ENCODE assay signal across 1 cellular context in the genomic region with DNA sequence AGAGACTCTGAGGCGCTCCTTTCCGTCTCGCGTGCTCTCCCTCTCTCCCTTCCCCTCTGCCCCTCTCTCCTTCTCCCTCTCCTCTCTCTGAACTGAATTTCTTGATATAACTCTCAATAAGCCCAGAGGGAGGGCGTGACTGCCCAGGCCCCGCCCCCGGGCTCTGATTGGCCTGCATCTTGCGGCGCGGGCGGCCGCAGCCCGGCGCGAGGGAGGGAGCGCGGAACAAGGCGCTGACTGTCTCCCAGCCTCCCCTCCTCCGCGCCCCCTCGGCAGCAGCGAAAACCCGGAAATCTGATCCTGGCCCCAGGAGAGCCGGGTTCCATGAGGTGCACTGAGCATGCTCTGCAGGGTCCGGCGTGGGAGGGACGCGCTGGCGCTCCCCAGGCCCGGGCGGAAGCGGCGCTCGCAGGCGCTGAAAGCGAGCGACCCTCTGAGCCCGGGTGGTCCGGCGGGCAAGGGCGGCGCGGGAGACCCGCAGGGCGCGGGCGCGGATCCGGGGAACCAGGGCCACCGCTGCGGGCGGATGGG.
TF ChIP-seq lines count a peak whose summit lies in the region.

A gene with protein sequence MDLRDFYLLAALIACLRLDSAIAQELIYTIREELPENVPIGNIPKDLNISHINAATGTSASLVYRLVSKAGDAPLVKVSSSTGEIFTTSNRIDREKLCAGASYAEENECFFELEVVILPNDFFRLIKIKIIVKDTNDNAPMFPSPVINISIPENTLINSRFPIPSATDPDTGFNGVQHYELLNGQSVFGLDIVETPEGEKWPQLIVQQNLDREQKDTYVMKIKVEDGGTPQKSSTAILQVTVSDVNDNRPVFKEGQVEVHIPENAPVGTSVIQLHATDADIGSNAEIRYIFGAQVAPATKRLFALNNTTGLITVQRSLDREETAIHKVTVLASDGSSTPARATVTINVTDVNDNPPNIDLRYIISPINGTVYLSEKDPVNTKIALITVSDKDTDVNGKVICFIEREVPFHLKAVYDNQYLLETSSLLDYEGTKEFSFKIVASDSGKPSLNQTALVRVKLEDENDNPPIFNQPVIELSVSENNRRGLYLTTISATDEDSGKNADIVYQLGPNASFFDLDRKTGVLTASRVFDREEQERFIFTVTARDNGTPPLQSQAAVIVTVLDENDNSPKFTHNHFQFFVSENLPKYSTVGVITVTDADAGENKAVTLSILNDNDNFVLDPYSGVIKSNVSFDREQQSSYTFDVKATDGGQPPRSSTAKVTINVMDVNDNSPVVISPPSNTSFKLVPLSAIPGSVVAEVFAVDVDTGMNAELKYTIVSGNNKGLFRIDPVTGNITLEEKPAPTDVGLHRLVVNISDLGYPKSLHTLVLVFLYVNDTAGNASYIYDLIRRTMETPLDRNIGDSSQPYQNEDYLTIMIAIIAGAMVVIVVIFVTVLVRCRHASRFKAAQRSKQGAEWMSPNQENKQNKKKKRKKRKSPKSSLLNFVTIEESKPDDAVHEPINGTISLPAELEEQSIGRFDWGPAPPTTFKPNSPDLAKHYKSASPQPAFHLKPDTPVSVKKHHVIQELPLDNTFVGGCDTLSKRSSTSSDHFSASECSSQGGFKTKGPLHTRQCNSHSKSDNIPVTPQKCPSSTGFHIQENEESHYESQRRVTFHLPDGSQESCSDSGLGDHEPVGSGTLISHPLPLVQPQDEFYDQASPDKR (N-terminal part only) (minus strand): TSS at position 94 of the 531 bp plus-strand sequence. CDS start 1,896 bp downstream, outside the sequence.

TF ChIP-seq in HepG2, 621 proteins besides CTCF, POLR2A, EP300 and RAD21 (continued from another document and continues in another):
- TF ChIP-seq ZNF550 (CRISPR knock-in tag; IDR thresholded peaks at IDR 0.05; ENCODE audit: borderline replicate concordance) (no peak), SYNCRIP (IDR thresholded peaks at IDR 0.05; ENCODE audit: insufficient read depth, low read depth, low read length) (no peak), SETDB1 (CRISPR knock-in tag; IDR thresholded peaks at IDR 0.05; ENCODE audit: borderline replicate concordance) (no peak), NCOR1 (IDR thresholded peaks at IDR 0.05; ENCODE audit: borderline replicate concordance, low read length) (no peak), KLF9 (CRISPR knock-in tag; IDR thresholded peaks at IDR 0.05; ENCODE audit: low read depth) (no peak), ZNF598 (CRISPR knock-in tag; IDR thresholded peaks at IDR 0.05; ENCODE audit: borderline replicate concordance) (no peak), ZNF430 (CRISPR knock-in tag; IDR thresholded peaks at IDR 0.05) (no peak), SIN3B (IDR thresholded peaks at IDR 0.05; ENCODE audit: low read length) (no peak), CBX1 (IDR thresholded peaks at IDR 0.05; ENCODE audit: low read depth) (peak; percentile 72), MAFG (CRISPR knock-in tag; IDR thresholded peaks at IDR 0.05) (no peak), CHCHD3 (CRISPR knock-in tag; IDR thresholded peaks at IDR 0.05) (no peak), TAF1 (CRISPR knock-in tag; IDR thresholded peaks at IDR 0.05) (peak; percentile 40), SATB2 (CRISPR knock-in tag; IDR thresholded peaks at IDR 0.05) (no peak), NONO (IDR thresholded peaks at IDR 0.05) (no peak), NONO (CRISPR knock-in tag; conservative IDR thresholded peaks at IDR 0.05) (peak; percentile 90), ZNF841 (CRISPR knock-in tag; IDR thresholded peaks at IDR 0.05; ENCODE audit: borderline replicate concordance) (no peak), ZFYVE20 (CRISPR knock-in tag; IDR thresholded peaks at IDR 0.05; ENCODE audit: borderline replicate concordance, low read depth) (no peak), PHF8 (CRISPR knock-in tag; IDR thresholded peaks at IDR 0.05) (peak; percentile 43; the same call in 1 of the 2 replicates), BCL3 (CRISPR knock-in tag; IDR thresholded peaks at IDR 0.05) (no peak), SP2 (CRISPR knock-in tag; IDR thresholded peaks at IDR 0.05) (peak; percentile 58; the same call in 1 of the 2 replicates), JUN (CRISPR knock-in tag; IDR thresholded peaks at IDR 0.05) (no peak), ZNF460 (CRISPR knock-in tag; IDR thresholded peaks at IDR 0.05; ENCODE audit: borderline replicate concordance) (no peak), HOXD1 (CRISPR knock-in tag; IDR thresholded peaks at IDR 0.05) (0 out of 2 replicates have a peak, but pooled peaks have one; percentile 61), ZBTB3 (CRISPR knock-in tag; IDR thresholded peaks at IDR 0.05; ENCODE audit: borderline replicate concordance, low read depth) (no peak), ZNF530 (CRISPR knock-in tag; IDR thresholded peaks at IDR 0.05; ENCODE audit: low read depth) (no peak), SOX5 (CRISPR knock-in tag; IDR thresholded peaks at IDR 0.05; ENCODE audit: borderline replicate concordance) (no peak), ZMYM4 (CRISPR knock-in tag; IDR thresholded peaks at IDR 0.05) (peak; percentile 96), ZBTB26 (CRISPR knock-in tag; IDR thresholded peaks at IDR 0.05; ENCODE audit: borderline replicate concordance) (0 out of 2 replicates have a peak, but pooled peaks have one; percentile 25), TBL1XR1 (IDR thresholded peaks at IDR 0.05; ENCODE audit: borderline replicate concordance, low read length, partially characterized antibody) (no peak), ZNF639 (CRISPR knock-in tag; conservative IDR thresholded peaks at IDR 0.05) (peak; percentile 29; the same call in 1 of the 2 replicates), SRSF9 (IDR thresholded peaks at IDR 0.05; ENCODE audit: borderline replicate concordance, insufficient read depth, low read depth, low read length, poor library complexity, severe bottlenecking) (no peak), CREB1 (IDR thresholded peaks at IDR 0.05) (no peak), CREB1 (CRISPR knock-in tag; IDR thresholded peaks at IDR 0.05) (no peak), NFIB (CRISPR knock-in tag; IDR thresholded peaks at IDR 0.05; ENCODE audit: borderline replicate concordance) (no peak), EED (CRISPR knock-in tag; IDR thresholded peaks at IDR 0.05) (no peak), ZKSCAN8 (CRISPR knock-in tag; IDR thresholded peaks at IDR 0.05; ENCODE audit: borderline replicate concordance) (0 out of 2 replicates have a peak, but pooled peaks have one; percentile 20), BORCS8-MEF2B (CRISPR knock-in tag; IDR thresholded peaks at IDR 0.05) (no peak; the same call in 1 of the 2 replicates), YEATS2 (CRISPR knock-in tag; IDR thresholded peaks at IDR 0.05; ENCODE audit: borderline replicate concordance) (peak; percentile 78; the same call in 1 of the 2 replicates), SP140L (CRISPR knock-in tag; IDR thresholded peaks at IDR 0.05; ENCODE audit: borderline replicate concordance) (0 out of 2 replicates have a peak, but pooled peaks have one; percentile 50), ZNF775 (CRISPR knock-in tag; IDR thresholded peaks at IDR 0.05; ENCODE audit: borderline replicate concordance) (no peak)
- TF ChIP-seq, protein P1, sequence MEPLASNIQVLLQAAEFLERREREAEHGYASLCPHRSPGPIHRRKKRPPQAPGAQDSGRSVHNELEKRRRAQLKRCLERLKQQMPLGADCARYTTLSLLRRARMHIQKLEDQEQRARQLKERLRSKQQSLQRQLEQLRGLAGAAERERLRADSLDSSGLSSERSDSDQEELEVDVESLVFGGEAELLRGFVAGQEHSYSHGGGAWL (CRISPR knock-in tag; IDR thresholded peaks at IDR 0.05), result peak; percentile 71; the same call in 1 of the 2 replicates
- TF ChIP-seq, protein P2, sequence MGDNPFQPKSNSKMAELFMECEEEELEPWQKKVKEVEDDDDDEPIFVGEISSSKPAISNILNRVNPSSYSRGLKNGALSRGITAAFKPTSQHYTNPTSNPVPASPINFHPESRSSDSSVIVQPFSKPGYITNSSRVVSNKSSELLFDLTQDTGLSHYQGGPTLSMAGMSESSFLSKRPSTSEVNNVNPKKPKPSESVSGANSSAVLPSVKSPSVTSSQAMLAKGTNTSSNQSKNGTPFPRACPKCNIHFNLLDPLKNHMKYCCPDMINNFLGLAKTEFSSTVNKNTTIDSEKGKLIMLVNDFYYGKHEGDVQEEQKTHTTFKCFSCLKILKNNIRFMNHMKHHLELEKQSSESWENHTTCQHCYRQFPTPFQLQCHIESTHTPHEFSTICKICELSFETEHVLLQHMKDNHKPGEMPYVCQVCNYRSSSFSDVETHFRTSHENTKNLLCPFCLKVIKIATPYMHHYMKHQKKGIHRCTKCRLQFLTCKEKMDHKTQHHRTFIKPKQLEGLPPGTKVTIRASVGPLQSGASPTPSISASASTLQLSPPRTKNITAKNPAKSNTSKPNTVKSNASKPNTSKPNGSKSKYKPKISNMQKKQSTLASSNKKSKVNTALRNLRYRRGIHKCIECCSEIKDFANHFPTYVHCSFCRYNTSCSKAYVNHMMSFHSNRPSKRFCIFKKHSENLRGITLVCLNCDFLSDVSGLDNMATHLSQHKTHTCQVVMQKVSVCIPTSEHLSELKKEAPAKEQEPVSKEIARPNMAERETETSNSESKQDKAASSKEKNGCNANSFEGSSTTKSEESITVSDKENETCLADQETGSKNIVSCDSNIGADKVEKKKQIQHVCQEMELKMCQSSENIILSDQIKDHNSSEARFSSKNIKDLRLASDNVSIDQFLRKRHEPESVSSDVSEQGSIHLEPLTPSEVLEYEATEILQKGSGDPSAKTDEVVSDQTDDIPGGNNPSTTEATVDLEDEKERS (CRISPR knock-in tag; IDR thresholded peaks at IDR 0.05), result no peak
- TF ChIP-seq, protein P3, sequence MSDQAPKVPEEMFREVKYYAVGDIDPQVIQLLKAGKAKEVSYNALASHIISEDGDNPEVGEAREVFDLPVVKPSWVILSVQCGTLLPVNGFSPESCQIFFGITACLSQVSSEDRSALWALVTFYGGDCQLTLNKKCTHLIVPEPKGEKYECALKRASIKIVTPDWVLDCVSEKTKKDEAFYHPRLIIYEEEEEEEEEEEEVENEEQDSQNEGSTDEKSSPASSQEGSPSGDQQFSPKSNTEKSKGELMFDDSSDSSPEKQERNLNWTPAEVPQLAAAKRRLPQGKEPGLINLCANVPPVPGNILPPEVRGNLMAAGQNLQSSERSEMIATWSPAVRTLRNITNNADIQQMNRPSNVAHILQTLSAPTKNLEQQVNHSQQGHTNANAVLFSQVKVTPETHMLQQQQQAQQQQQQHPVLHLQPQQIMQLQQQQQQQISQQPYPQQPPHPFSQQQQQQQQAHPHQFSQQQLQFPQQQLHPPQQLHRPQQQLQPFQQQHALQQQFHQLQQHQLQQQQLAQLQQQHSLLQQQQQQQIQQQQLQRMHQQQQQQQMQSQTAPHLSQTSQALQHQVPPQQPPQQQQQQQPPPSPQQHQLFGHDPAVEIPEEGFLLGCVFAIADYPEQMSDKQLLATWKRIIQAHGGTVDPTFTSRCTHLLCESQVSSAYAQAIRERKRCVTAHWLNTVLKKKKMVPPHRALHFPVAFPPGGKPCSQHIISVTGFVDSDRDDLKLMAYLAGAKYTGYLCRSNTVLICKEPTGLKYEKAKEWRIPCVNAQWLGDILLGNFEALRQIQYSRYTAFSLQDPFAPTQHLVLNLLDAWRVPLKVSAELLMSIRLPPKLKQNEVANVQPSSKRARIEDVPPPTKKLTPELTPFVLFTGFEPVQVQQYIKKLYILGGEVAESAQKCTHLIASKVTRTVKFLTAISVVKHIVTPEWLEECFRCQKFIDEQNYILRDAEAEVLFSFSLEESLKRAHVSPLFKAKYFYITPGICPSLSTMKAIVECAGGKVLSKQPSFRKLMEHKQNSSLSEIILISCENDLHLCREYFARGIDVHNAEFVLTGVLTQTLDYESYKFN (CRISPR knock-in tag; conservative IDR thresholded peaks at IDR 0.05), result no peak
- TF ChIP-seq, protein P4, sequence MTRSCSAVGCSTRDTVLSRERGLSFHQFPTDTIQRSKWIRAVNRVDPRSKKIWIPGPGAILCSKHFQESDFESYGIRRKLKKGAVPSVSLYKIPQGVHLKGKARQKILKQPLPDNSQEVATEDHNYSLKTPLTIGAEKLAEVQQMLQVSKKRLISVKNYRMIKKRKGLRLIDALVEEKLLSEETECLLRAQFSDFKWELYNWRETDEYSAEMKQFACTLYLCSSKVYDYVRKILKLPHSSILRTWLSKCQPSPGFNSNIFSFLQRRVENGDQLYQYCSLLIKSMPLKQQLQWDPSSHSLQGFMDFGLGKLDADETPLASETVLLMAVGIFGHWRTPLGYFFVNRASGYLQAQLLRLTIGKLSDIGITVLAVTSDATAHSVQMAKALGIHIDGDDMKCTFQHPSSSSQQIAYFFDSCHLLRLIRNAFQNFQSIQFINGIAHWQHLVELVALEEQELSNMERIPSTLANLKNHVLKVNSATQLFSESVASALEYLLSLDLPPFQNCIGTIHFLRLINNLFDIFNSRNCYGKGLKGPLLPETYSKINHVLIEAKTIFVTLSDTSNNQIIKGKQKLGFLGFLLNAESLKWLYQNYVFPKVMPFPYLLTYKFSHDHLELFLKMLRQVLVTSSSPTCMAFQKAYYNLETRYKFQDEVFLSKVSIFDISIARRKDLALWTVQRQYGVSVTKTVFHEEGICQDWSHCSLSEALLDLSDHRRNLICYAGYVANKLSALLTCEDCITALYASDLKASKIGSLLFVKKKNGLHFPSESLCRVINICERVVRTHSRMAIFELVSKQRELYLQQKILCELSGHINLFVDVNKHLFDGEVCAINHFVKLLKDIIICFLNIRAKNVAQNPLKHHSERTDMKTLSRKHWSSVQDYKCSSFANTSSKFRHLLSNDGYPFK (CRISPR knock-in tag; IDR thresholded peaks at IDR 0.05; ENCODE audit: borderline replicate concordance), result no peak
